1 cellular context compared by ENCODE assay signal in the genomic region with DNA sequence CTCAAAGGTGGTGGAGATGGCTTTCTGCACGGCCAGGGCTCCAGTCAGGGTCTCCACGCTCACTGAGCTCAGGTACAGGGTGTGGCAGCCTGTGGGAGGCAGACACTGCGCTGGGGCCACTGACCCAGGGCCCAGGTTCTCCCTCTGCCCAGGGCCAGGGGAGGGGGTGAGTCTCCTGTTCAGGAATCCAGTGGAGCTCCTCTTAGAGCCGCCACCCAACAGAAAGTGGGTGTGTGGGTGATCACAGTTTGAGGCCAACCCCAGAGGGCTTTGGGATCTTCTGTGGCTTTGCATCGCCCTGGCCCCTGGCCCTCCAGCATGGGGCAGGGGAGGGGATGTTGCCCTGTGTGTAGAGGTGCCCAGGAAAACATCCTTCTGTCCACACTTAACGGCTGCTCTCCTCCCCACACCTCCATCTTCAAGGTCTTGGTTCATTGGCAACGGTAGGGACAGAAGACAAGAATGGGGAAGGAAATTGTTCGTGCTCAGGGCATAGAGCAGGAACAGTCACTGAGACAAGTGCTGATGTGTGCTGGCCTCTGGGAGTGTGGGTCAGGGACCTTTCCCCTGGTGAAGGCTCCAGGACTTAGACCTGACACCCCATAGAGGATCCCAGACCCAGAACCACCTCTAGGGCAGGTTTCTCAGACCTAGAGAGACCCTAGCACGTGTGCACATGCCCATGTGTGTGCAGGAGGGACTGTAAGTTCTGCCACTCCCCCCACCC.
TF ChIP-seq lines count a peak whose summit lies in the region.

No MANE protein-coding gene starts in this region.

TF ChIP-seq in SK-N-SH treated with all-trans-retinoic acid at 6 μM for 48 hours, 23 proteins besides CTCF, POLR2A, EP300 and RAD21 (continued from another document):
- TF ChIP-seq, protein P1, sequence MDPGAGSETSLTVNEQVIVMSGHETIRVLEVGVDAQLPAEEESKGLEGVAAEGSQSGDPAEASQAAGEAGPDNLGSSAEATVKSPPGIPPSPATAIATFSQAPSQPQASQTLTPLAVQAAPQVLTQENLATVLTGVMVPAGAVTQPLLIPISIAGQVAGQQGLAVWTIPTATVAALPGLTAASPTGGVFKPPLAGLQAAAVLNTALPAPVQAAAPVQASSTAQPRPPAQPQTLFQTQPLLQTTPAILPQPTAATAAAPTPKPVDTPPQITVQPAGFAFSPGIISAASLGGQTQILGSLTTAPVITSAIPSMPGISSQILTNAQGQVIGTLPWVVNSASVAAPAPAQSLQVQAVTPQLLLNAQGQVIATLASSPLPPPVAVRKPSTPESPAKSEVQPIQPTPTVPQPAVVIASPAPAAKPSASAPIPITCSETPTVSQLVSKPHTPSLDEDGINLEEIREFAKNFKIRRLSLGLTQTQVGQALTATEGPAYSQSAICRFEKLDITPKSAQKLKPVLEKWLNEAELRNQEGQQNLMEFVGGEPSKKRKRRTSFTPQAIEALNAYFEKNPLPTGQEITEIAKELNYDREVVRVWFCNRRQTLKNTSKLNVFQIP (CRISPR knock-in tag; IDR thresholded peaks at IDR 0.05; ENCODE audit: borderline replicate concordance, low read depth) = no peak
- no peak for TF ChIP-seq ISL1 (CRISPR knock-in tag; IDR thresholded peaks at IDR 0.05)
- TF ChIP-seq BACH2 (CRISPR knock-in tag; IDR thresholded peaks at IDR 0.05; ENCODE audit: borderline replicate concordance) = no peak
- no peak for TF ChIP-seq ESRRG (CRISPR knock-in tag; IDR thresholded peaks at IDR 0.05)
- TF ChIP-seq ZNF8 (CRISPR knock-in tag; IDR thresholded peaks at IDR 0.05) = no peak
- TF ChIP-seq ZFP30 (CRISPR knock-in tag; IDR thresholded peaks at IDR 0.05) = no peak
